Comparison of ENCODE assay signal across 8 cellular contexts in the genomic region with DNA sequence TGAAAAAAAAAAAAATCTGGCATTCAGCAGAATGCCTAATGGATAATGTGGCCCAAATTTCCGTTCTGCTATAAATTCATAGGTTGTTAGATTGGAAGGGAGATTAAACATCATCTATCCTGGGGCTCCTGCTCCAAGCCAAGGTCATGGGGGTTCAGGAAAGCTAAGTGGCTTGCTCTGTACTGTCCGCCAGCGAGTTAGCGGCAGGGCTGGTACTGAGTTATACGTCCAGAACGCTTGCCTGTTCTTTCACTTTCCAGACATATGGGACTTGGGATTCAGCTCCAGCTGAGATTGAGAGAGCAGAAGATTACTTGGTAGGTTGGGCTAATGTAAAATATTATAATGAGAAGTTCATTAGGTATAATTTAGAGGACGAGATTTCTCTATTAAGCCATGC. TPM values are rescaled to one million over a fixed set of nuclear protein-coding genes. Genes with fewer than 3 reads are reported as not detected.
DNase-seq lines count a peak whose midpoint lies in the region; ATAC-seq and TF ChIP-seq lines count a peak whose summit lies in the region.

No MANE protein-coding gene starts in this region.

- peak overlapping the region; percentile 96 for H3K4me3 ChIP-seq in right cardiac atrium (ENCODE audit: low read length)
- H3K4me3 ChIP-seq in retinal pigment epithelial cell (ENCODE audit: low read length), result peak overlapping the region; percentile 99

- ATAC-seq in right cardiac atrium (peak in 1 of 2 donors; percentile 33), GM18511 (IDR thresholded peaks at IDR 0.05; ENCODE audit: unreplicated experiment) (no peak)

- 4% methylated on average over 7 of the region's 7 CpGs for WGBS in right cardiac atrium

- H3K27ac Mint-ChIP-seq in activated naive CD8-positive, alpha-beta T cell treated with anti-CD3 and anti-CD28 coated beads for 36 hours, result peak overlapping the region; percentile 92

- no peaks in the 10 kb centered on the region for H3K9me3 ChIP-seq in right cardiac atrium (ENCODE audit: control insufficient read depth, low read length)

- no peak overlapping the region for H3K27ac ChIP-seq in right cardiac atrium (ENCODE audit: low read length)

- peaks cover 16% of the 10 kb centered on the region for H3K36me3 Mint-ChIP-seq in activated naive CD8-positive, alpha-beta T cell treated with anti-CD3 and anti-CD28 coated beads for 36 hours

- TF ChIP-seq CTCF in retinal pigment epithelial cell (conservative IDR thresholded peaks at IDR 0.05; ENCODE audit: low read depth, low read length), result no peak

- no peaks in the 10 kb centered on the region for H3K27me3 Mint-ChIP-seq in activated naive CD8-positive, alpha-beta T cell treated with anti-CD3 and anti-CD28 coated beads for 36 hours

- peak; percentile 5 for DNase-seq in NCI-H1092 treated with DMSO at 0.1 percent for 48 hours (lab: John Stamatoyannopoulos, UW)
- DNase-seq in NCI-H1092 (lab: John Stamatoyannopoulos, UW), result no peak
- peak; percentile 43 for DNase-seq in M059J (ENCODE audit: low read depth)
- no peak for DNase-seq in activated naive CD8-positive, alpha-beta T cell treated with anti-CD3 and anti-CD28 coated beads for 36 hours
- DNase-seq in right cardiac atrium, result peak in 2 of 3 donors; percentile 45 to 46
- DNase-seq in retinal pigment epithelial cell (ENCODE audit: low read depth), result no peak
- DNase-seq in NK-92 treated with Interleukin-12 subunit alpha and Interleukin-12 subunit beta, amount 100 ng/mL, for 24 hours (lab: John Stamatoyannopoulos, UW), result no peak

- H3K9me3 Mint-ChIP-seq in activated naive CD8-positive, alpha-beta T cell treated with anti-CD3 and anti-CD28 coated beads for 36 hours, result no peaks in the 10 kb centered on the region

- peaks cover 3% of the 10 kb centered on the region for H3K4me1 ChIP-seq in right cardiac atrium (ENCODE audit: control insufficient read depth, insufficient read depth, low read length)

- H3K4me1 Mint-ChIP-seq in activated naive CD8-positive, alpha-beta T cell treated with anti-CD3 and anti-CD28 coated beads for 36 hours, result peaks cover 36% of the 10 kb centered on the region

- no peaks in the 10 kb centered on the region for H3K27me3 ChIP-seq in right cardiac atrium (ENCODE audit: control insufficient read depth, insufficient read depth)

- H3K4me3 Mint-ChIP-seq in activated naive CD8-positive, alpha-beta T cell treated with anti-CD3 and anti-CD28 coated beads for 36 hours, result peak overlapping the region; percentile 94

- intact Hi-C loops in right cardiac atrium (cut with DNase I), result no loop called here

RNA-seq across cellular contexts. Expression of a gene that starts 0.9 kb away (rescaled TPM):
- 24.2 and 27.0 TPM in 2 replicates for total RNA-seq in M059J (2014; rRNA removed; shearing (Covaris generic))
- 10 to 100 TPM; 52.2 to 52.5 TPM for total RNA-seq in activated naive CD8-positive, alpha-beta T cell treated with anti-CD3 and anti-CD28 coated beads for 36 hours
- 10 to 100 TPM; 57.2 to 68.6 (median 63.2) TPM for total RNA-seq in right cardiac atrium
- 90.8 TPM for polyA plus RNA-seq in right cardiac atrium

RNA-seq across cellular contexts. Expression of a gene that starts 18.6 kb away (rescaled TPM):
- total RNA-seq in M059J (2014; rRNA removed; shearing (Covaris generic)), result not detected in 2 replicates
- total RNA-seq in activated naive CD8-positive, alpha-beta T cell treated with anti-CD3 and anti-CD28 coated beads for 36 hours, result not detected
- under 1 TPM in 1 of 4 donors, not detected in 3; 0.26 TPM for total RNA-seq in right cardiac atrium
- 0.20 TPM for polyA plus RNA-seq in right cardiac atrium

RNA-seq across cellular contexts. Expression of a gene that starts 26.7 kb away (rescaled TPM):
- 0.27 TPM in 1 of 2 replicates, not detected in the other for total RNA-seq in M059J (2014; rRNA removed; shearing (Covaris generic))
- not detected for total RNA-seq in activated naive CD8-positive, alpha-beta T cell treated with anti-CD3 and anti-CD28 coated beads for 36 hours
- under 1 TPM; 0.20 to 0.32 (median 0.23) TPM for total RNA-seq in right cardiac atrium
- 0.18 TPM for polyA plus RNA-seq in right cardiac atrium

RNA-seq across cellular contexts. Expression of a gene that starts 44.1 kb away (rescaled TPM):
- total RNA-seq in M059J (2014; rRNA removed; shearing (Covaris generic)), result 0.10 TPM in 1 of 2 replicates, not detected in the other
- under 1 TPM; 0.23 to 0.44 TPM for total RNA-seq in activated naive CD8-positive, alpha-beta T cell treated with anti-CD3 and anti-CD28 coated beads for 36 hours
- total RNA-seq in right cardiac atrium, result under 1 TPM; 0.15 to 0.72 (median 0.20) TPM
- polyA plus RNA-seq in right cardiac atrium, result 0.20 TPM

Comparison
In these comparisons a context has a peak if more than half of its experiments do, and no peak if none do; other contexts are left out.
1. DNase-seq: peak in NCI-H1092 treated with DMSO at 0.1 percent for 48 hours (single experiment), M059J (single experiment) and right cardiac atrium (2 of 3); none in NCI-H1092 (single experiment), activated naive CD8-positive, alpha-beta T cell treated with anti-CD3 and anti-CD28 coated beads for 36 hours (single experiment), retinal pigment epithelial cell (single experiment) and NK-92 treated with Interleukin-12 subunit alpha and Interleukin-12 subunit beta, amount 100 ng/mL, for 24 hours (single experiment).